20 cellular contexts compared by ENCODE assay signal in the genomic region with DNA sequence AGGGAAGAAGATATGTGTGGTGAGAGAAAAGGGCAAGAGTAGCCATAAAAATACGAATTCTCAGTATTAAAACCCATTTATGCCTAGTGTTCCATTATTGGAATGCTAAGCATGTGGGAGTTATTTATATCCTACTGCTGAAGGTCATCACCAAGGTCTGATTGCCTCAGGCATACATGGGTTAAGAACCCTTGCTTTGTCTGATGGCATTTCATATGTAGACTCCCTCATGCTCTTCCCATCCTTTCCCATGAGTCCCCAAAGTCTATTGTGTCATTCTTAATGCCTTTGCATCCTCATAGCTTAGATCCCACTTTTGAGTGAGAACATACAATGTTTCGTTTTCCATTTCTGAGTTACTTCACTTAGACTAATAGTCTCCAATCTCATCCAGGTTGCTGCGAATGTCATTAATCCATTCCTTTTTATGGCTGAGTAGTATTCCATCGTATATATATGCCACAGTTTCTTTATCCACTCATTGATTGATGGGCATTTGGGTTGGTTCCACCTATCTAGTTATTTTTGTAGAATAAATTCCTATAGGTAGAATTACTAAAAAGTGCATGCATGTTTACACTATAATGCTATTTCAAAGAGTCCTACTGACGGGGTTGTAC.
"Had no signal": no experiment of that assay in that cellular context is flagged by ENCODE, and none has a peak within 500 bp of the region (broad histone marks: within the 10 kb centered on the region; RNA-seq: fewer than 3 reads in every experiment).

No MANE protein-coding gene starts in this region.

- H3K9me3 ChIP-seq: thyroid gland had no signal

- H3K9ac ChIP-seq: neural progenitor cell, parathyroid adenoma had no signal

- H2AFZ ChIP-seq: hepatocyte, neural progenitor cell, parathyroid adenoma had no signal

- H3K4me2 ChIP-seq: hepatocyte, neural progenitor cell had no signal

- H3K27me3 ChIP-seq: gastrocnemius medialis, hepatocyte, neural progenitor cell, thyroid gland, upper lobe of left lung had no signal

- H3K4me3 ChIP-seq: dorsolateral prefrontal cortex, gastrocnemius medialis, hepatocyte, left lung, neural progenitor cell, stomach, thyroid gland, upper lobe of left lung had no signal

- DNase-seq: dorsolateral prefrontal cortex; effector CD4-positive, alpha-beta T cell; gastrocnemius medialis; head of caudate nucleus; left cardiac atrium; left lung; mesendoderm; midbrain; naive thymus-derived CD4-positive, alpha-beta T cell; stimulated activated CD4-positive, alpha-beta T cell treated with anti-CD3 and anti-CD28 coated beads, Interleukin-2, amount 100 ng/mL, for 24 hours; stimulated activated CD4-positive, alpha-beta T cell treated with anti-CD3 and anti-CD28 coated beads, Interleukin-4, amount 100 ng/mL, for 24 hours; stimulated activated naive CD4-positive, alpha-beta T cell treated with Interleukin-2 at 50 U/mL for 16 hours; stomach; thyroid gland; upper lobe of left lung had no signal

- H3K27ac ChIP-seq: dorsolateral prefrontal cortex, gastrocnemius medialis, hepatocyte, left lung, neural progenitor cell, parathyroid adenoma, stomach, thyroid gland, upper lobe of left lung had no signal

- H3K4me1 ChIP-seq: gastrocnemius medialis, left lung, neural progenitor cell, parathyroid adenoma, stomach, thyroid gland, upper lobe of left lung had no signal

- ATAC-seq: gastrocnemius medialis; left cardiac atrium; left lung; naive thymus-derived CD4-positive, alpha-beta T cell; sciatic nerve; stimulated activated effector memory CD8-positive, alpha-beta T cell treated with anti-CD3 and anti-CD28 coated beads, Interleukin-12 subunit alpha, Interleukin-12 subunit beta, amount 100 ng/mL, for 72 hours had no signal

- H3K36me3 ChIP-seq: gastrocnemius medialis, left lung, neural progenitor cell, stomach, thyroid gland, upper lobe of left lung had no signal
